ENCODE assay signal across 20 cellular contexts in genomic region chr2:101047774-101048173, GRCh38. TPM values are rescaled to one million over a fixed set of nuclear protein-coding genes. Genes with fewer than 3 reads are reported as not detected.
DNase-seq lines count a peak whose midpoint lies in the region; ATAC-seq, FAIRE-seq and TF ChIP-seq lines count a peak whose summit lies in the region.
"Had no signal": no experiment of that assay in that cellular context is flagged by ENCODE, and none has a peak within 500 bp of the region (broad histone marks: within the 10 kb centered on the region; RNA-seq: fewer than 3 reads in every experiment).

No MANE protein-coding gene starts in this region.

- CTCF ChIA-PET in RWPE1 (lab: Yijun Ruan, JAX) = interaction anchor here (0.5 to 0.7 kb wide), 3 partner anchors 10 to 336 kb away, joined by 3 to 9 read pairs (median 4); no protein-coding TSS in a partner anchor

- H3K4me2 ChIP-seq in keratinocyte (ENCODE audit: control insufficient read depth, extremely low read depth, insufficient read depth, low read depth, low read length) = peak overlapping the region; percentile 66
- H3K4me2 ChIP-seq: smooth muscle cell had no signal

- H3K9me1 ChIP-seq in keratinocyte (ENCODE audit: control insufficient read depth, extremely low read depth, insufficient read depth, low read length) = no peaks in the 10 kb centered on the region

- POLR2A ChIA-PET in RWPE1 (lab: Yijun Ruan, JAX; ENCODE audit: low non-redundant PET) = interaction anchor here (0.7 kb wide), 1 partner anchor 103 kb away, joined by 3 read pairs; the partner anchor contains the start of gene TBC1D8

- H2AFZ ChIP-seq in keratinocyte (ENCODE audit: control insufficient read depth, low read length) = no peak overlapping the region
- H2AFZ ChIP-seq: GM23248 had no signal

- H3K27ac ChIP-seq in RWPE1 = peak overlapping the region; percentile 83
- peak overlapping the region; percentile 48 for H3K27ac ChIP-seq in keratinocyte (ENCODE audit: control insufficient read depth, insufficient read depth, low read length)
- H3K27ac ChIP-seq in skeletal muscle tissue (ENCODE audit: low read depth, low read length) = peak overlapping the region; percentile 28
- H3K27ac ChIP-seq: GM23248, Peyer's patch had no signal

- H3K9ac ChIP-seq in keratinocyte (ENCODE audit: control insufficient read depth, extremely low read depth, insufficient read depth, low read length) (peak overlapping the region; percentile 49), skeletal muscle tissue (ENCODE audit: low read depth in 1 of 3, low read length in 3 of 3) (peak overlapping the region in 1 of 3 donors; percentile 51)
- H3K9ac ChIP-seq: GM23248 had no signal

- FAIRE-seq in keratinocyte (lab: Jason Lieb, UNC) (no peak), HTR-8/SVneo (lab: Jason Lieb, UNC) (no peak)
- FAIRE-seq: GM18507 had no signal

- H3K4me1 ChIP-seq in keratinocyte (ENCODE audit: control insufficient read depth, extremely low read depth, insufficient read depth, low read length) (peaks cover 17% of the 10 kb centered on the region), skeletal muscle tissue (ENCODE audit: control insufficient read depth in 3 of 3, insufficient read depth in 3 of 3, low read length in 3 of 3) (peaks cover 10 to 15% (median 14%) of the 10 kb centered on the region in 3 donors)
- H3K4me1 ChIP-seq: BE2C, Peyer's patch had no signal

- no peaks in the 10 kb centered on the region for H3K36me3 ChIP-seq in keratinocyte (ENCODE audit: control insufficient read depth in 2 of 2, extremely low read depth in 1 of 2, insufficient read depth in 2 of 2, low read length in 2 of 2)
- H3K36me3 ChIP-seq in skeletal muscle tissue (ENCODE audit: control insufficient read depth in 3 of 3, insufficient read depth in 3 of 3, low read length in 3 of 3) = peaks cover 17 to 28% (median 19%) of the 10 kb centered on the region in 3 donors

- no peaks in the 10 kb centered on the region for H3K79me2 ChIP-seq in keratinocyte (ENCODE audit: control insufficient read depth, insufficient read depth, low read length)

- DNase-seq in RWPE1 (ENCODE audit: low spot score) = no peak
- DNase-seq in keratinocyte (ENCODE audit: low read depth, low spot score) = no peak
- no peak for DNase-seq in HTR-8/SVneo (ENCODE audit: insufficient read length, low spot score)
- no peak for DNase-seq in lower leg skin (ENCODE audit: low spot score in 2 of 2)
- DNase-seq: activated CD4-positive, alpha-beta T cell treated with anti-CD3 and anti-CD28 coated beads for 4 hours; activated naive CD8-positive, alpha-beta T cell treated with anti-CD3 and anti-CD28 coated beads for 36 hours; BE2C; naive thymus-derived CD8-positive, alpha-beta T cell; NCI-H1436 treated with DMSO at 0.1 percent for 48 hours; NCI-H2227 treated with DMSO at 0.1 percent for 48 hours; stimulated activated CD4-positive, alpha-beta T cell treated with anti-CD3 and anti-CD28 coated beads, Interleukin-4, amount 100 ng/mL, for 1 hour; stimulated activated naive CD8-positive, alpha-beta T cell treated with anti-CD3 and anti-CD28 coated beads, Interleukin-15, amount 100 ng/mL, for 72 hours had no signal

- no peaks in the 10 kb centered on the region for H4K20me1 ChIP-seq in keratinocyte (ENCODE audit: control insufficient read depth, extremely low read depth, insufficient read depth, low read length)

- dilution Hi-C loops in keratinocyte (cut with MboI; ENCODE audit: extremely low pct_ligation_motif_present, low sequenced_read_pairs) = loop anchor here (25.0 kb wide), 1 partner anchor 165 kb away; no protein-coding TSS in a partner anchor

- TF ChIP-seq CTCF in RWPE1 (conservative IDR thresholded peaks at IDR 0.05; ENCODE audit: low read depth) (no peak), keratinocyte (optimal IDR thresholded peaks at IDR 0.05 in 1 of 3, IDR thresholded peaks at IDR 0.05 in 1 of 3, conservative IDR thresholded peaks at IDR 0.05 in 1 of 3; ENCODE audit: extremely low read depth in 1 of 3, insufficient read depth in 2 of 3, low read length in 3 of 3) (no peak), lower leg skin (IDR thresholded peaks at IDR 0.05) (no peak)

- 41 to 49% methylated on average over 6 of the region's 6 CpGs for WGBS in lower leg skin, 2 donors

- H3K4me3 ChIP-seq in keratinocyte (ENCODE audit: control insufficient read depth in 2 of 3, extremely low read depth in 1 of 3, insufficient read depth in 2 of 3, low read depth in 1 of 3, low read length in 3 of 3) (no peak overlapping the region), skeletal muscle tissue (ENCODE audit: low read length in 3 of 3) (no peak overlapping the region), lower leg skin (ENCODE audit: low read depth, poor library complexity, severe bottlenecking) (no peak overlapping the region)
- H3K4me3 ChIP-seq: GM23248, Peyer's patch, smooth muscle cell had no signal

- H3K9me3 ChIP-seq in keratinocyte (ENCODE audit: control insufficient read depth, low read depth, low read length) (no peaks in the 10 kb centered on the region), skeletal muscle tissue (ENCODE audit: control insufficient read depth in 3 of 3, low read length in 3 of 3) (no peaks in the 10 kb centered on the region)
- H3K9me3 ChIP-seq: BE2C, Peyer's patch had no signal

- H3K27me3 ChIP-seq in keratinocyte (ENCODE audit: control insufficient read depth, extremely low read depth, insufficient read depth, low read length) (no peaks in the 10 kb centered on the region), skeletal muscle tissue (ENCODE audit: control insufficient read depth in 3 of 3, insufficient read depth in 3 of 3, low read length in 3 of 3) (no peaks in the 10 kb centered on the region)
- H3K27me3 ChIP-seq: BE2C, Peyer's patch had no signal

- no peak for TF ChIP-seq POLR2A in lower leg skin (IDR thresholded peaks at IDR 0.05)

- intact Hi-C loops in lower leg skin (cut with DNase I; ENCODE audit: low total_unique reads) = no loop called here

- ATAC-seq in esophagus mucosa (peak; percentile 34), HG03354 (IDR thresholded peaks at IDR 0.05; ENCODE audit: poor library complexity, severe bottlenecking, unreplicated experiment) (no peak), GM21619 (IDR thresholded peaks at IDR 0.05; ENCODE audit: unreplicated experiment) (no peak)
- ATAC-seq: naive thymus-derived CD8-positive, alpha-beta T cell; stimulated activated naive CD8-positive, alpha-beta T cell treated with anti-CD3 and anti-CD28 coated beads, Interleukin-15, amount 100 ng/mL, for 72 hours had no signal

RNA-seq across cellular contexts. Expression of gene RPL31, which starts 45.7 kb away (rescaled TPM):
- 1,141 TPM for total RNA-seq in esophagus mucosa
- 2,355 to 2,795 TPM (median 2,633 TPM) in 3 replicates for polyA plus RNA-seq in keratinocyte
- 1,542 TPM for polyA plus RNA-seq in keratinocyte (2011; ENCODE audit: low read depth)
- polyA plus RNA-seq in keratinocyte (2011; cell fraction: cytosol; rRNA removed) = 2,852 and 3,550 TPM in 2 replicates
- polyA plus RNA-seq in keratinocyte (2011; cell fraction: nucleus; rRNA removed) = 665 and 766 TPM in 2 replicates
- polyA plus RNA-seq in keratinocyte (2012; ENCODE audit: low replicate concordance) = 3,095 and 5,587 TPM in 2 replicates
- 318 to 496 TPM (median 358 TPM) in 3 replicates for polyA minus RNA-seq in keratinocyte
- 391 TPM for polyA minus RNA-seq in keratinocyte (2011; cell fraction: cytosol; rRNA and poly(A)+ RNA removed)
- polyA minus RNA-seq in keratinocyte (2011; cell fraction: nucleus; rRNA and poly(A)+ RNA removed) = 50.4 and 116 TPM in 2 replicates
- total RNA-seq in skeletal muscle tissue = 1,432 TPM
- 1,000 to 10,000 TPM; 1,244 to 1,827 (median 1,503) TPM for total RNA-seq in lower leg skin

Comparison
In these comparisons a context has a peak if more than half of its experiments do, and no peak if none do; other contexts are left out.
1. H3K27ac ChIP-seq: peak in every context shown above with its lines; median percentile 83 in RWPE1; 48 in keratinocyte; 28 in skeletal muscle tissue.